8 cellular contexts compared by ENCODE assay signal in the genomic region with DNA sequence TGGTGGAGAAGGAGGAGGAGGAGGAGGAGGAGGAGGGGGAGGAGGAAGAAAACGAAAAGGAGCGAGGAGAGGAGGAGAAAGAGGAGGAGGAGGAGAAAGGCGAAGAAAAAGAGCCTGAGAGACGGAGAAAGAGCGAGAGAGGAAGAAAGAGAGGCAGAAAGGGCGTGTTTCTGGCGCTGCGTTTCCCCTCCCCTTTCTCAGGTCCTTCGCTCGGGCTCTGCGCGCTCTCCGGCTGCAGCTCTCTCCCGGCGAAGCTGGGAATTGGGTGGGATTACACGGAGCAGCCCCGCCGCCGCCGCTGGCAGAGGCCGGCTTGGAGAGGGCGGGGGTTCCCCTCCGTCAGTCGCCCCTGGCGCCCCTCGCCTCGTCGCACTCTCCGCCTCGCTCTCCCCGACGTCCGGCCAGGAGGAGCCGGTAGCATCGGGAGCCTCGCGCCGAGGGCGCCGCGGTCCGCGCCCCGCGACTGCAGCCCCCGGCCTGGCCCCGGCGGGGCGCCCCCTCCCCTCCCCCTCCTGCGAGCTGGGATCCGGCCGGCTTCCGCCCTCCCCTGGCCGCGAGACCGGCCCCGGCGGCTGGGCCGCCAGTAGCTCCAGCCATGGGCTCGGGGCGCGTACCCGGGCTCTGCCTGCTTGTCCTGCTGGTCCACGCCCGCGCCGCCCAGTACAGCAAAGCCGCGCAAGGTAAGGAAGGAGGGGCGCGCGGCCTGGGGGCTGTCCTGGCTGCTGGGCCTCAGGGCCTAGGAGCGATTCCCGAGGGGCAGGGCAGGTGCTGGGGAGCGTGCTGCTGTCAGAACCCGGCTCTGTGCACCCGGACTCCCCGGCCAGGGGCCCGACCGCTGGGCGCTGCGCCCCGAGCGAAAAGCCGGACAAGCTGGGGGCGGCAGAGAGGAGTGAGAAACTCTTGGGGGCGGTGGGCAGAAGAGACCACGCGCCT. TPM values are rescaled to one million over a fixed set of nuclear protein-coding genes. Genes with fewer than 3 reads are reported as not detected.
A peak's percentile ranks its signal among the peaks of the same experiment; 100 is the strongest.
DNase-seq lines count a peak whose midpoint lies in the region; ATAC-seq and TF ChIP-seq lines count a peak whose summit lies in the region.

SCUBE3 (plus strand) TSS at position 133 of the 933 bp plus-strand sequence; CDS start at position 596, 463 bp downstream.

- peaks cover 64% of the 10 kb centered on the region for H3K27me3 Mint-ChIP-seq in activated naive CD4-positive, alpha-beta T cell treated with anti-CD3 and anti-CD28 coated beads for 36 hours (ENCODE audit: low read depth)
- H3K27me3 Mint-ChIP-seq in stimulated activated naive CD8-positive, alpha-beta T cell treated with anti-CD3 and anti-CD28 coated beads, Interleukin-15, amount 100 ng/mL, for 72 hours: peaks cover 93% of the 10 kb centered on the region

- DNase-seq in activated naive CD4-positive, alpha-beta T cell treated with anti-CD3 and anti-CD28 coated beads for 36 hours: peak; percentile 36
- no peak for DNase-seq in activated naive CD4-positive, alpha-beta T cell (lab: John Stamatoyannopoulos, UW)
- peak; percentile 37 for DNase-seq in NCI-H748 treated with DMSO at 0.1 percent for 48 hours (lab: John Stamatoyannopoulos, UW)
- DNase-seq in cardiac fibroblast (ENCODE audit: low read depth in 2 of 2): peak; percentile 31 to 51
- no peak for DNase-seq in kidney epithelial cell (ENCODE audit: low read depth)
- DNase-seq in stimulated activated naive CD8-positive, alpha-beta T cell treated with anti-CD3 and anti-CD28 coated beads, Interleukin-15, amount 100 ng/mL, for 72 hours: peak; percentile 11 to 16
- DNase-seq in OCI-LY7 (ENCODE audit: low spot score): no peak

- no peak within 1 kb of the TSS for H3K27ac Mint-ChIP-seq in activated naive CD4-positive, alpha-beta T cell treated with anti-CD3 and anti-CD28 coated beads for 36 hours
- no peak within 1 kb of the TSS for H3K27ac Mint-ChIP-seq in stimulated activated naive CD8-positive, alpha-beta T cell treated with anti-CD3 and anti-CD28 coated beads, Interleukin-15, amount 100 ng/mL, for 72 hours

- H3K4me3 ChIP-seq in cardiac fibroblast (replicated peaks in 1 of 2; ENCODE audit: low read depth in 2 of 2, low read length in 2 of 2): peak within 1 kb of the TSS; percentile 53 to 69
- H3K4me3 ChIP-seq in kidney epithelial cell (ENCODE audit: low read depth, low read length): peak within 1 kb of the TSS; percentile 43
- H3K4me3 ChIP-seq in OCI-LY7 (ENCODE audit: low read depth, low read length, poor library complexity, severe bottlenecking): no peak within 1 kb of the TSS

- CTCF ChIA-PET in activated naive CD4-positive, alpha-beta T cell treated with anti-CD3 and anti-CD28 coated beads for 36 hours (lab: Charles Lee): interaction anchor here (0.6 to 1.0 kb wide), 2 partner anchors 74 to 793 kb away, joined by 3 read pairs; no protein-coding TSS in a partner anchor
- CTCF ChIA-PET in OCI-LY7 (lab: Charles Lee; ENCODE audit: unreplicated experiment): no interaction called here

- intact Hi-C loops in activated naive CD4-positive, alpha-beta T cell treated with anti-CD3 and anti-CD28 coated beads for 36 hours (cut with micrococcal nuclease): no loop called here
- intact Hi-C loops in OCI-LY7 (cut with micrococcal nuclease; ENCODE audit: unreplicated experiment): no loop called here

- POLR2A ChIA-PET in OCI-LY7 (lab: Charles Lee): no interaction called here

- no peaks in the 10 kb centered on the region for H3K36me3 ChIP-seq in kidney epithelial cell (ENCODE audit: control insufficient read depth, insufficient read depth, low read length)
- H3K36me3 ChIP-seq in OCI-LY7 (ENCODE audit: insufficient read depth, low read length): no peaks in the 10 kb centered on the region

- H3K4me1 ChIP-seq in OCI-LY7 (ENCODE audit: insufficient read depth, low read length, poor library complexity, severe bottlenecking): peaks cover 6% of the 10 kb centered on the region

- H3K79me2 ChIP-seq in OCI-LY7 (ENCODE audit: insufficient read depth, low read depth, low read length): no peaks in the 10 kb centered on the region

- no peaks in the 10 kb centered on the region for H4K20me1 ChIP-seq in OCI-LY7 (ENCODE audit: insufficient read depth, low read length)

- peak within 1 kb of the TSS; percentile 57 for H3K4me3 Mint-ChIP-seq in activated naive CD4-positive, alpha-beta T cell treated with anti-CD3 and anti-CD28 coated beads for 36 hours
- H3K4me3 Mint-ChIP-seq in stimulated activated naive CD8-positive, alpha-beta T cell treated with anti-CD3 and anti-CD28 coated beads, Interleukin-15, amount 100 ng/mL, for 72 hours: peak within 1 kb of the TSS; percentile 71 to 73

- H3K4me1 Mint-ChIP-seq in activated naive CD4-positive, alpha-beta T cell treated with anti-CD3 and anti-CD28 coated beads for 36 hours (ENCODE audit: low read depth): peaks cover 5% of the 10 kb centered on the region
- peaks cover 7% of the 10 kb centered on the region for H3K4me1 Mint-ChIP-seq in stimulated activated naive CD8-positive, alpha-beta T cell treated with anti-CD3 and anti-CD28 coated beads, Interleukin-15, amount 100 ng/mL, for 72 hours

- no peaks in the 10 kb centered on the region for H3K9me3 Mint-ChIP-seq in activated naive CD4-positive, alpha-beta T cell treated with anti-CD3 and anti-CD28 coated beads for 36 hours
- no peaks in the 10 kb centered on the region for H3K9me3 Mint-ChIP-seq in stimulated activated naive CD8-positive, alpha-beta T cell treated with anti-CD3 and anti-CD28 coated beads, Interleukin-15, amount 100 ng/mL, for 72 hours

- H3K9me2 ChIP-seq in OCI-LY7 (ENCODE audit: insufficient read depth, low read length): no peaks in the 10 kb centered on the region

- H2AFZ ChIP-seq in OCI-LY7 (ENCODE audit: low read length): no peak within 1 kb of the TSS

- TF ChIP-seq CTCF in cardiac fibroblast (IDR thresholded peaks at IDR 0.05; ENCODE audit: low read depth, low read length) (no peak), kidney epithelial cell (IDR thresholded peaks at IDR 0.05; ENCODE audit: insufficient read depth, low read length, poor library complexity, severe bottlenecking) (no peak), OCI-LY7 (conservative IDR thresholded peaks at IDR 0.05; ENCODE audit: low read length) (no peak)

- no peak within 1 kb of the TSS for H3K27ac ChIP-seq in OCI-LY7 (ENCODE audit: low read depth, low read length, poor library complexity, severe bottlenecking)

- H3K27me3 ChIP-seq in kidney epithelial cell (ENCODE audit: control insufficient read depth, insufficient read depth, low read length): peaks cover 71% of the 10 kb centered on the region

- no TSS peak for BruUV-seq in OCI-LY7 (replicated peaks; lab: Mats Ljungman, UMichigan)

- peak; percentile 56 for ATAC-seq in stimulated activated naive CD8-positive, alpha-beta T cell treated with anti-CD3 and anti-CD28 coated beads, Interleukin-15, amount 100 ng/mL, for 72 hours
- no peak for ATAC-seq in HG02970 (IDR thresholded peaks at IDR 0.05; ENCODE audit: low FRiP score, unreplicated experiment)

- H3K36me3 Mint-ChIP-seq in activated naive CD4-positive, alpha-beta T cell treated with anti-CD3 and anti-CD28 coated beads for 36 hours (ENCODE audit: low read depth): no peaks in the 10 kb centered on the region

- no peak within 1 kb of the TSS for H3K4me2 ChIP-seq in OCI-LY7 (ENCODE audit: low read length)

- H3K9me3 ChIP-seq in OCI-LY7 (ENCODE audit: low read length): no peaks in the 10 kb centered on the region

RNA-seq across cellular contexts. Expression of gene SCUBE3, which starts in this region (rescaled TPM):
- not detected for total RNA-seq in activated naive CD4-positive, alpha-beta T cell treated with anti-CD3 and anti-CD28 coated beads for 36 hours
- total RNA-seq in kidney epithelial cell (1.4 and 1.8 TPM in 2 replicates), OCI-LY7 (2022) (not detected in 2 replicates)
- not detected in 2 replicates for total RNA-seq in OCI-LY7 (2014; rRNA removed; shearing (Covaris generic))

Comparison
In these comparisons a context has a peak if more than half of its experiments do, and no peak if none do; other contexts are left out.
1. Peak in DNase-seq in activated naive CD4-positive, alpha-beta T cell treated with anti-CD3 and anti-CD28 coated beads for 36 hours; RNA of the gene not detected or under 1 TPM.
2. DNase-seq: peak in NCI-H748 treated with DMSO at 0.1 percent for 48 hours (single experiment), cardiac fibroblast (2 of 2) and stimulated activated naive CD8-positive, alpha-beta T cell treated with anti-CD3 and anti-CD28 coated beads, Interleukin-15, amount 100 ng/mL, for 72 hours (2 of 2); none in activated naive CD4-positive, alpha-beta T cell (0 of 4), kidney epithelial cell (single experiment) and OCI-LY7 (single experiment).